1 cellular context compared by ENCODE assay signal in genomic region chr6:52125572-52125971, GRCh38.
TF ChIP-seq lines count a peak whose summit lies in the region.

No MANE protein-coding gene starts in this region.

TF ChIP-seq in liver, 16 proteins besides CTCF, POLR2A, EP300 and RAD21 (continued from another document):
- TF ChIP-seq NR2F2 (IDR thresholded peaks at IDR 0.05) (no peak), YY1 (IDR thresholded peaks at IDR 0.05) (no peak), EGR1 (IDR thresholded peaks at IDR 0.05; ENCODE audit: low read depth in 2 of 2) (no peak)
- TF ChIP-seq, protein P1, sequence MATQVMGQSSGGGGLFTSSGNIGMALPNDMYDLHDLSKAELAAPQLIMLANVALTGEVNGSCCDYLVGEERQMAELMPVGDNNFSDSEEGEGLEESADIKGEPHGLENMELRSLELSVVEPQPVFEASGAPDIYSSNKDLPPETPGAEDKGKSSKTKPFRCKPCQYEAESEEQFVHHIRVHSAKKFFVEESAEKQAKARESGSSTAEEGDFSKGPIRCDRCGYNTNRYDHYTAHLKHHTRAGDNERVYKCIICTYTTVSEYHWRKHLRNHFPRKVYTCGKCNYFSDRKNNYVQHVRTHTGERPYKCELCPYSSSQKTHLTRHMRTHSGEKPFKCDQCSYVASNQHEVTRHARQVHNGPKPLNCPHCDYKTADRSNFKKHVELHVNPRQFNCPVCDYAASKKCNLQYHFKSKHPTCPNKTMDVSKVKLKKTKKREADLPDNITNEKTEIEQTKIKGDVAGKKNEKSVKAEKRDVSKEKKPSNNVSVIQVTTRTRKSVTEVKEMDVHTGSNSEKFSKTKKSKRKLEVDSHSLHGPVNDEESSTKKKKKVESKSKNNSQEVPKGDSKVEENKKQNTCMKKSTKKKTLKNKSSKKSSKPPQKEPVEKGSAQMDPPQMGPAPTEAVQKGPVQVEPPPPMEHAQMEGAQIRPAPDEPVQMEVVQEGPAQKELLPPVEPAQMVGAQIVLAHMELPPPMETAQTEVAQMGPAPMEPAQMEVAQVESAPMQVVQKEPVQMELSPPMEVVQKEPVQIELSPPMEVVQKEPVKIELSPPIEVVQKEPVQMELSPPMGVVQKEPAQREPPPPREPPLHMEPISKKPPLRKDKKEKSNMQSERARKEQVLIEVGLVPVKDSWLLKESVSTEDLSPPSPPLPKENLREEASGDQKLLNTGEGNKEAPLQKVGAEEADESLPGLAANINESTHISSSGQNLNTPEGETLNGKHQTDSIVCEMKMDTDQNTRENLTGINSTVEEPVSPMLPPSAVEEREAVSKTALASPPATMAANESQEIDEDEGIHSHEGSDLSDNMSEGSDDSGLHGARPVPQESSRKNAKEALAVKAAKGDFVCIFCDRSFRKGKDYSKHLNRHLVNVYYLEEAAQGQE (IDR thresholded peaks at IDR 0.05) = no peak
